Comparison of ENCODE assay signal across 8 cellular contexts in the genomic region with DNA sequence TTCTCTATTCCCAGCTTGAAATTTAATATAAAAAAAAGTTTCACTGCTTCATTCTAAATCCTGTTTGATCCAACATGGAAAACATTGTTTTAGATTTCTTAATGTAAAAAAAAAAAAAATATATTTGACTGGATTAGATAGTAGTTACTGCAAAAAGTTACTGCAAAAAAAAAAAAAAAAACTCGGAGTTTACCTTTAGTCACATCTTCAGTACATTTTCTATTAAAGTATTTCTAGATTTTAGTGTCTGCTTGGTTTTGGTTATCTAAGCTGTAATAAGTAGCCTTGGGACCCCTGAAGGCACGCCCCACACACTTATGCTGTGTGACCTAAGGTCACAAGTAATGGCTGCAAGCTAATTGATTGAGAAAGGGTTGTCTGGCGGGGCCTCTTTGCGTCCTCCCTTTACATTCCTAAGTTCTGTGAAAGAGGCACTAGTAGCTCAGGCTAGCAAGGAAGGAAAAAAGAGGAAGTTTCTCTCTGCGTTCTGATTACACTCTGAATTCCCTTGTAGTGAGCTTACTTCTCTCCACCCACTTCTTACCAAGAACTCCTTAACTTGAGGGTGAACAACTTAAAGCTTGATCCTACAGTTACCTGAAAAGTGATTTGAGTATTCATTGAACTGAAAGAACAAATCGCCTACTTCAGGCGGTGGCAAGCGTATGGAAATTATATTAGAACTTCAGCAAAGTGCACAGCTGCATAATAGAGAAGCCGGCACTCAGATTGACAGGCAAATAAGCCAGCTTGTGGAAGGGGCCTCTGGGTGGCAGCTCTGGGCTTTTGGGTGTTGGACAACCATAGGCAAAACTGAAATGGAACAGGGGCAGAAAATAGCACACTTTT.
DNase-seq lines count a peak whose midpoint lies in the region; ATAC-seq, FAIRE-seq and TF ChIP-seq lines count a peak whose summit lies in the region.

No MANE protein-coding gene starts in this region.

- no peaks in the 10 kb centered on the region for H3K79me2 ChIP-seq in OCI-LY7 (ENCODE audit: insufficient read depth, low read depth, low read length)
- H3K79me2 ChIP-seq in H1 (ENCODE audit: control insufficient read depth in 1 of 2, insufficient read depth in 2 of 2, low read length in 2 of 2), result no peaks in the 10 kb centered on the region

- no peak overlapping the region for H3K18ac ChIP-seq in H1 (ENCODE audit: extremely low read depth, low read length)

- no peak overlapping the region for H3K4ac ChIP-seq in H1 (replicated peaks; ENCODE audit: insufficient read length, low read depth, low read length)

- no peak overlapping the region for H4K8ac ChIP-seq in H1 (ENCODE audit: extremely low read depth, insufficient read depth, low read length)

- no peak overlapping the region for H3K56ac ChIP-seq in H1 (replicated peaks; ENCODE audit: insufficient read length, low read depth, low read length)

- TF ChIP-seq CTCF in OCI-LY7 (conservative IDR thresholded peaks at IDR 0.05; ENCODE audit: low read length) (no peak), H1 (IDR thresholded peaks at IDR 0.05; ENCODE audit: control extremely low read depth in 1 of 3, insufficient read depth in 1 of 3, low read depth in 1 of 3, low read length in 3 of 3) (no peak), lung (IDR thresholded peaks at IDR 0.05; ENCODE audit: control extremely low read depth, extremely low read depth) (no peak)

- no peak for TF ChIP-seq EP300 in H1 (IDR thresholded peaks at IDR 0.05; ENCODE audit: borderline replicate concordance in 1 of 2, low read depth in 2 of 2, low read length in 2 of 2)

- H3K36me3 ChIP-seq in ES-I3 (ENCODE audit: insufficient read depth, low read length), result no peaks in the 10 kb centered on the region
- H3K36me3 ChIP-seq in OCI-LY7 (ENCODE audit: insufficient read depth, low read length), result no peaks in the 10 kb centered on the region
- H3K36me3 ChIP-seq in H1 (ENCODE audit: control insufficient read depth in 2 of 4, insufficient read depth in 4 of 4, low read length in 3 of 4), result no peaks in the 10 kb centered on the region
- no peaks in the 10 kb centered on the region for H3K36me3 ChIP-seq in lung (ENCODE audit: control insufficient read depth in 2 of 2, insufficient read depth in 2 of 2, low read length in 2 of 2)
- H3K36me3 ChIP-seq in thymus (ENCODE audit: control insufficient read depth, insufficient read depth), result no peaks in the 10 kb centered on the region

- H4K91ac ChIP-seq in H1 (replicated peaks; ENCODE audit: insufficient read length, low read length), result no peak overlapping the region

- POLR2A ChIA-PET in HEK293T (lab: Yijun Ruan, JAX) (interaction anchor here (0.8 to 2.4 kb wide), 21 partner anchors 10 to 1129 kb away, joined by 3 to 16 read pairs (median 4); a partner anchor contains a TSS), OCI-LY7 (lab: Charles Lee) (interaction anchor here (0.7 to 1.0 kb wide), 5 partner anchors 17 to 385 kb away, joined by 3 to 4 read pairs (median 3); no protein-coding TSS in a partner anchor), H1 (lab: Charles Lee; ENCODE audit: partially characterized antibody) (interaction anchor here (0.6 kb wide), 1 partner anchor 629 kb away, joined by 5 read pairs; no protein-coding TSS in a partner anchor)

- FAIRE-seq in H1 (lab: Jason Lieb, UNC), result peak; percentile 45

- H3K4me2 ChIP-seq in OCI-LY7 (ENCODE audit: low read length) (no peak overlapping the region), H1 (ENCODE audit: insufficient read depth in 1 of 2, low read depth in 2 of 2, low read length in 2 of 2) (0 out of 4 replicates have a peak overlapping the region, but pooled peaks of 1 of the 2 experiments have one; percentile 28)

- no peaks in the 10 kb centered on the region for H3K9me2 ChIP-seq in OCI-LY7 (ENCODE audit: insufficient read depth, low read length)

- H2BK5ac ChIP-seq in H1 (ENCODE audit: low read depth, low read length), result no peak overlapping the region

- H3K9ac ChIP-seq in ES-I3 (ENCODE audit: low read depth, low read length), result peak overlapping the region; percentile 11; the same call in 1 of the 2 replicates
- no peak overlapping the region for H3K9ac ChIP-seq in H1 (replicated peaks in 1 of 4; ENCODE audit: extremely low read depth in 1 of 4, low read depth in 3 of 4, low read length in 3 of 4)

- no peak overlapping the region for H3K27ac ChIP-seq in OCI-LY7 (ENCODE audit: low read depth, low read length, poor library complexity, severe bottlenecking)
- no peak overlapping the region for H3K27ac ChIP-seq in H1 (ENCODE audit: low read depth, low read length)
- H3K27ac ChIP-seq in lung (ENCODE audit: low read depth in 1 of 2, low read length in 1 of 2), result peak overlapping the region; percentile 77 to 80
- H3K27ac ChIP-seq in thymus (ENCODE audit: low read depth), result peak overlapping the region; percentile 49

- no peak; a peak in 1 of 4 replicates for TF ChIP-seq RAD21 in H1 (IDR thresholded peaks at IDR 0.05 in 1 of 2, conservative IDR thresholded peaks at IDR 0.05 in 1 of 2; ENCODE audit: low read depth in 2 of 2, low read length in 2 of 2)

- no peak overlapping the region for H3K14ac ChIP-seq in H1 (ENCODE audit: insufficient read length)

- H4K20me1 ChIP-seq in OCI-LY7 (ENCODE audit: insufficient read depth, low read length) (no peaks in the 10 kb centered on the region), H1 (replicated peaks in 1 of 2; ENCODE audit: control insufficient read depth in 1 of 2, insufficient read depth in 2 of 2, low read length in 2 of 2) (no peaks in the 10 kb centered on the region)

- H3K27me3 ChIP-seq in H1 (replicated peaks in 1 of 4; ENCODE audit: control insufficient read depth in 3 of 4, extremely low read depth in 1 of 4, insufficient read depth in 3 of 4, low read length in 3 of 4) (no peaks in the 10 kb centered on the region), lung (ENCODE audit: control insufficient read depth, insufficient read depth) (no peaks in the 10 kb centered on the region), thymus (ENCODE audit: control insufficient read depth, insufficient read depth) (no peaks in the 10 kb centered on the region)

- no peak overlapping the region for H3K4me3 ChIP-seq in OCI-LY7 (ENCODE audit: low read depth, low read length, poor library complexity, severe bottlenecking)
- H3K4me3 ChIP-seq in H1 (ENCODE audit: extremely low read depth in 1 of 4, insufficient read depth in 2 of 4, low read depth in 3 of 4, low read length in 4 of 4), result no peak overlapping the region
- H3K4me3 ChIP-seq in lung, result no peak overlapping the region
- H3K4me3 ChIP-seq in thymus (ENCODE audit: low read length), result peak overlapping the region; percentile 28

- peak overlapping the region; percentile 13 for H4K5ac ChIP-seq in H1 (ENCODE audit: insufficient read length, low read depth, low read length)

- no peak overlapping the region for H2BK20ac ChIP-seq in H1 (ENCODE audit: low read length)

- TF ChIP-seq POLR2A in H1 (IDR thresholded peaks at IDR 0.05; ENCODE audit: control extremely low read depth in 1 of 2, low read depth in 2 of 2, low read length in 2 of 2), result no peak

- no peaks in the 10 kb centered on the region; the same call in 1 of the 2 replicates for H3K9me3 ChIP-seq in ES-I3 (ENCODE audit: control insufficient read depth, insufficient read depth, low read length)
- no peaks in the 10 kb centered on the region for H3K9me3 ChIP-seq in OCI-LY7 (ENCODE audit: low read length)
- no peaks in the 10 kb centered on the region for H3K9me3 ChIP-seq in H1 (ENCODE audit: insufficient read depth in 2 of 2, low read depth in 1 of 2, low read length in 1 of 2)
- H3K9me3 ChIP-seq in lung (ENCODE audit: control insufficient read depth in 2 of 2, insufficient read depth in 1 of 2, low read length in 1 of 2), result no peaks in the 10 kb centered on the region
- no peaks in the 10 kb centered on the region for H3K9me3 ChIP-seq in thymus (ENCODE audit: control insufficient read depth)

- H3K23me2 ChIP-seq in H1 (ENCODE audit: low read depth, low read length), result no peaks in the 10 kb centered on the region; the same call in 1 of the 2 replicates

- no peak overlapping the region for H2AK5ac ChIP-seq in H1 (ENCODE audit: low read depth, low read length)

- BruUV-seq in OCI-LY7 (replicated peaks; lab: Mats Ljungman, UMichigan), result no TSS peak

- CTCF ChIA-PET in HEK293T (lab: Yijun Ruan, JAX) (interaction anchor here (0.6 to 1.1 kb wide), 6 partner anchors 81 to 451 kb away, joined by 3 to 5 read pairs (median 4); no protein-coding TSS in a partner anchor), OCI-LY7 (lab: Charles Lee; ENCODE audit: unreplicated experiment) (no interaction called here), H1 (lab: Charles Lee; ENCODE audit: partially characterized antibody) (interaction anchor here (0.6 kb wide), 2 partner anchors 173 to 1547 kb away, joined by 3 read pairs; no protein-coding TSS in a partner anchor)

- WGBS in H1 (ENCODE audit: extremely low coverage in 1 of 2, insufficient coverage in 1 of 2, insufficient read length in 1 of 2, insufficient replicate concordance in 2 of 2, low coverage in 1 of 2, low lambda C conversion rate in 2 of 2, missing lambda C conversion rate in 1 of 2), 2 experiments, result 57% methylated on average over 9 of the region's 9 CpGs; no CpG with 5 or more reads in 1 of the 2 experiments
- 10 to 17% methylated on average over 9 of the region's 9 CpGs for WGBS in lung, 2 donors
- 6% methylated on average over 9 of the region's 9 CpGs for WGBS in thymus

- no peak overlapping the region for H2AFZ ChIP-seq in OCI-LY7 (ENCODE audit: low read length)
- H2AFZ ChIP-seq in H1 (ENCODE audit: low read length), result peak overlapping the region; percentile 71; the same call in 1 of the 2 replicates

- H3K79me1 ChIP-seq in H1 (ENCODE audit: low read depth, low read length), result no peaks in the 10 kb centered on the region

- intact Hi-C loops in OCI-LY7 (cut with micrococcal nuclease; ENCODE audit: unreplicated experiment), result no loop called here

- H3K23ac ChIP-seq in H1 (ENCODE audit: insufficient read length), result no peak overlapping the region

- no peak overlapping the region for H2BK12ac ChIP-seq in H1 (ENCODE audit: low read depth, low read length)

- DNase-seq in HEK293T (ENCODE audit: extremely low spot score) (peak; percentile 60), OCI-LY7 (ENCODE audit: low spot score) (peak; percentile 6), H1 (ENCODE audit: low read depth in 1 of 2, low spot score in 2 of 2) (peak in 1 of 2 experiments; percentile 27), lung (ENCODE audit: low spot score) (peak; percentile 45), T-helper 9 cell (no peak)

- H3K4me1 ChIP-seq in ES-I3 (ENCODE audit: insufficient read depth, low read length), result peaks cover 15% of the 10 kb centered on the region
- H3K4me1 ChIP-seq in OCI-LY7 (ENCODE audit: insufficient read depth, low read length, poor library complexity, severe bottlenecking), result no peaks in the 10 kb centered on the region
- H3K4me1 ChIP-seq in H1 (replicated peaks in 1 of 4; ENCODE audit: control insufficient read depth in 3 of 4, insufficient read depth in 4 of 4, low read length in 3 of 4), result peaks cover 0 to 3% (median 1%) of the 10 kb centered on the region in 4 experiments; a peak in 2 of 7 replicates
- no peaks in the 10 kb centered on the region for H3K4me1 ChIP-seq in lung (ENCODE audit: control insufficient read depth in 2 of 2, insufficient read depth in 2 of 2, low read length in 2 of 2)
- no peaks in the 10 kb centered on the region for H3K4me1 ChIP-seq in thymus (ENCODE audit: control insufficient read depth, insufficient read depth, low read length)

- ATAC-seq in lung (ENCODE audit: insufficient read depth, low FRiP score) (peak; percentile 78), GM19324 (IDR thresholded peaks at IDR 0.05; ENCODE audit: low FRiP score, unreplicated experiment) (no peak)

- H2BK120ac ChIP-seq in H1 (replicated peaks; ENCODE audit: low read depth, low read length), result no peak overlapping the region

- H2BK15ac ChIP-seq in H1 (ENCODE audit: low read length), result no peak overlapping the region

Comparison
In these comparisons a context has a peak if more than half of its experiments do, and no peak if none do; other contexts are left out.
1. H3K27ac ChIP-seq: peak in lung (2 of 2) and thymus (single experiment); none in OCI-LY7 (single experiment) and H1 (single experiment).